10 cellular contexts compared by ENCODE assay signal in genomic region chr14:67602995-67603545, GRCh38. TPM values are rescaled to one million over a fixed set of nuclear protein-coding genes. Genes with fewer than 3 reads are reported as not detected.
A peak's percentile ranks its signal among the peaks of the same experiment; 100 is the strongest.
DNase-seq lines count a peak whose midpoint lies in the region; ATAC-seq and TF ChIP-seq lines count a peak whose summit lies in the region.
"Had no signal": no experiment of that assay in that cellular context is flagged by ENCODE, and none has a peak within 500 bp of the region (broad histone marks: within the 10 kb centered on the region; RNA-seq: fewer than 3 reads in every experiment).

No MANE protein-coding gene starts in this region.

- no peaks in the 10 kb centered on the region for H3K9me2 ChIP-seq in hepatocyte (replicated peaks; ENCODE audit: insufficient read depth)

- H3K4me3 ChIP-seq in choroid plexus epithelial cell (ENCODE audit: low read depth, low read length) (no peak overlapping the region), hepatocyte (no peak overlapping the region), vagina (no peak overlapping the region)
- H3K4me3 ChIP-seq: left lung had no signal

- H3K4me2 ChIP-seq in hepatocyte, result no peak overlapping the region

- WGBS in hepatocyte (ENCODE audit: low lambda C conversion rate, missing lambda C conversion rate), result 71% methylated on average over 5 of the region's 5 CpGs

- peak; percentile 44 for ATAC-seq in GM18508 (IDR thresholded peaks at IDR 0.05; ENCODE audit: insufficient read depth, unreplicated experiment)
- peak; percentile 68 for ATAC-seq in GM21529 (IDR thresholded peaks at IDR 0.05; ENCODE audit: unreplicated experiment)
- ATAC-seq in HG03342 (IDR thresholded peaks at IDR 0.05; ENCODE audit: unreplicated experiment), result peak; percentile 71
- ATAC-seq: left lung; stimulated activated effector memory CD8-positive, alpha-beta T cell treated with anti-CD3 and anti-CD28 coated beads, Interleukin-12 subunit alpha, Interleukin-12 subunit beta, amount 100 ng/mL, for 72 hours had no signal

- peaks cover 11% of the 10 kb centered on the region for H3K79me2 ChIP-seq in hepatocyte

- DNase-seq in choroid plexus epithelial cell (ENCODE audit: low read depth), result peak; percentile 57
- no peak for DNase-seq in hepatocyte (ENCODE audit: low spot score)
- DNase-seq in AG20443 (ENCODE audit: low spot score), result no peak
- DNase-seq in mucosa of gallbladder (ENCODE audit: low spot score), result no peak
- no peak for DNase-seq in vagina (ENCODE audit: extremely low spot score in 2 of 2)
- DNase-seq: left lung had no signal

- H3K9me3 ChIP-seq in hepatocyte (ENCODE audit: low read depth) (no peaks in the 10 kb centered on the region), vagina (no peaks in the 10 kb centered on the region)
- H3K9me3 ChIP-seq: left lung had no signal

- no peak for TF ChIP-seq POLR2A in vagina (IDR thresholded peaks at IDR 0.05)

- H4K20me1 ChIP-seq in hepatocyte (ENCODE audit: insufficient read depth, poor library complexity, severe bottlenecking), result no peaks in the 10 kb centered on the region

- no peak overlapping the region for H3K27ac ChIP-seq in hepatocyte
- no peak overlapping the region for H3K27ac ChIP-seq in vagina
- H3K27ac ChIP-seq: left lung had no signal

- intact Hi-C loops in vagina (cut with DNase I), result no loop called here

- H3K27me3 ChIP-seq in hepatocyte (no peaks in the 10 kb centered on the region), vagina (no peaks in the 10 kb centered on the region)
- H3K27me3 ChIP-seq: left lung had no signal

- H2AFZ ChIP-seq in hepatocyte, result no peak overlapping the region

- TF ChIP-seq CTCF in choroid plexus epithelial cell (conservative IDR thresholded peaks at IDR 0.05; ENCODE audit: low read depth, low read length) (no peak), hepatocyte (IDR thresholded peaks at IDR 0.05; ENCODE audit: poor library complexity) (no peak), vagina (IDR thresholded peaks at IDR 0.05) (no peak)

- H3K4me1 ChIP-seq in hepatocyte (ENCODE audit: insufficient read depth), result no peaks in the 10 kb centered on the region
- H3K4me1 ChIP-seq in vagina, result peaks cover 14% of the 10 kb centered on the region

- H3K36me3 ChIP-seq in hepatocyte (replicated peaks; ENCODE audit: insufficient read depth, low read depth) (no peaks in the 10 kb centered on the region), vagina (no peaks in the 10 kb centered on the region)
- H3K36me3 ChIP-seq: left lung had no signal

RNA-seq across cellular contexts. Expression of gene PIGH, which starts 3.0 kb away (rescaled TPM):
- 51.2 and 64.4 TPM in 2 replicates for total RNA-seq in hepatocyte
- polyA plus RNA-seq in hepatocyte, result 66.4 and 75.8 TPM in 2 replicates
- total RNA-seq in mucosa of gallbladder, result 41.5 TPM
- 24.1 TPM for total RNA-seq in vagina

RNA-seq across cellular contexts. Expression of gene ARG2, which starts 16.6 kb away (rescaled TPM):
- total RNA-seq in hepatocyte (22.3 and 35.0 TPM in 2 replicates), mucosa of gallbladder (9.5 TPM), vagina (14.2 TPM)
- 29.0 and 33.3 TPM in 2 replicates for polyA plus RNA-seq in hepatocyte
